8 cellular contexts compared by ENCODE assay signal in the genomic region with DNA sequence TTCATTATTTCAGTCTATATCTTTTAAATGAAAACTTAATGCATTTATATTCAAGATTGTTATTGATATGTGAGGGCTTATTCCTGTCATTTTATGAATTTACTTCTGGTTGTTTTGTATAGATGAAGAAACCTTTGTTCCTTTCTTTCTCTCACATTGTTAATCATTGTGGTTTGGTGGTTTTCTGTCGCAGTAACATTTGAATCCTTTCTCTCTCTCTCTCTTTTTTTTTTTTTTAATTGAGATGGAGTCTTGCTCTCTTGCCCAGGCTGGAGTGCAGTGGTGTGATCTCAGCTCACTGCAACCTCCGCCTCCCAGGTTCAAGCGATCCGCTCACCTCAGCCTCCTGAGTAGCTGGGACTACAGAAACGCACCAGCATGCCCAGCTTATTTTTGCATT. TPM values are rescaled to one million over a fixed set of nuclear protein-coding genes. Genes with fewer than 3 reads are reported as not detected.
"Had no signal": no experiment of that assay in that cellular context is flagged by ENCODE, and none has a peak within 500 bp of the region (broad histone marks: within the 10 kb centered on the region; RNA-seq: fewer than 3 reads in every experiment).

No MANE protein-coding gene starts in this region.

- DNase-seq: H9, HCEC 1CT had no signal

- H3K27ac ChIP-seq: HL-60 had no signal

- ATAC-seq: GM23338, HepG2, K562 had no signal

- H3K4me3 ChIP-seq: GM23338, K562 had no signal

- H3K4me1 Mint-ChIP-seq: GM23338, H9, IgD-negative memory B cell had no signal

- H3K27ac Mint-ChIP-seq: GM23338, H9, IgD-negative memory B cell had no signal

- H3K9me3 Mint-ChIP-seq: GM23338, H9 had no signal

- H3K4me3 Mint-ChIP-seq: GM23338, H9, IgD-negative memory B cell had no signal

- H3K27me3 Mint-ChIP-seq: IgD-negative memory B cell had no signal

- H3K36me3 Mint-ChIP-seq: IgD-negative memory B cell had no signal

RNA-seq across cellular contexts. Expression of a gene that starts 22.1 kb away (rescaled TPM):
- total RNA-seq: H1, H9, HepG2, K562 had no signal
